18 cellular contexts compared by ENCODE assay signal in genomic region chr9:136489731-136490130, GRCh38. TPM values are rescaled to one million over a fixed set of nuclear protein-coding genes. Genes with fewer than 3 reads are reported as not detected.
DNase-seq lines count a peak whose midpoint lies in the region; ATAC-seq and TF ChIP-seq lines count a peak whose summit lies in the region.
"Had no signal": no experiment of that assay in that cellular context is flagged by ENCODE, and none has a peak within 500 bp of the region (broad histone marks: within the 10 kb centered on the region; RNA-seq: fewer than 3 reads in every experiment).

No MANE protein-coding gene starts in this region.

- H3K36me3 Mint-ChIP-seq in activated CD8-positive, alpha-beta T cell treated with anti-CD3 and anti-CD28 coated beads, Interleukin-2, amount 10 ng/mL, durations not matched to agents 7 days and 5 days (ENCODE audit: low read depth) = no peaks in the 10 kb centered on the region
- H3K36me3 Mint-ChIP-seq in activated CD8-positive, alpha-beta T cell treated with anti-CD3 and anti-CD28 coated beads for 36 hours (ENCODE audit: low read depth) = no peaks in the 10 kb centered on the region
- H3K36me3 Mint-ChIP-seq: CD14-positive monocyte; CD4-positive, alpha-beta memory T cell had no signal

- H3K9me3 ChIP-seq in HEK293 (ENCODE audit: control insufficient read depth, insufficient read depth, low read depth, low read length) = no peaks in the 10 kb centered on the region
- H3K9me3 ChIP-seq: BLaER1 had no signal

- TF ChIP-seq CTCF in activated CD8-positive, alpha-beta T cell treated with anti-CD3 and anti-CD28 coated beads for 36 hours (IDR thresholded peaks at IDR 0.05) = no peak
- no peak for TF ChIP-seq CTCF in HEK293 (tag by site-specific recombination; IDR thresholded peaks at IDR 0.05)

- H3K4me1 ChIP-seq in HEK293 (ENCODE audit: control insufficient read depth, insufficient read depth, low read length) = no peaks in the 10 kb centered on the region

- peak overlapping the region; percentile 26 for H3K27ac Mint-ChIP-seq in activated CD8-positive, alpha-beta T cell treated with anti-CD3 and anti-CD28 coated beads, Interleukin-2, amount 10 ng/mL, durations not matched to agents 7 days and 5 days
- no peak overlapping the region for H3K27ac Mint-ChIP-seq in activated CD8-positive, alpha-beta T cell treated with anti-CD3 and anti-CD28 coated beads for 36 hours
- H3K27ac Mint-ChIP-seq: GM23338, HFFc6 had no signal

- H3K27me3 Mint-ChIP-seq in activated CD8-positive, alpha-beta T cell treated with anti-CD3 and anti-CD28 coated beads, Interleukin-2, amount 10 ng/mL, durations not matched to agents 7 days and 5 days (ENCODE audit: low read depth) = no peaks in the 10 kb centered on the region
- peaks cover 1% of the 10 kb centered on the region for H3K27me3 Mint-ChIP-seq in activated CD8-positive, alpha-beta T cell treated with anti-CD3 and anti-CD28 coated beads for 36 hours
- H3K27me3 Mint-ChIP-seq: CD4-positive, alpha-beta memory T cell had no signal

- no peak for ATAC-seq in activated CD8-positive, alpha-beta T cell treated with anti-CD3 and anti-CD28 coated beads, Interleukin-2, amount 10 ng/mL, durations not matched to agents 7 days and 5 days
- no peak for ATAC-seq in activated CD8-positive, alpha-beta T cell treated with anti-CD3 and anti-CD28 coated beads for 36 hours
- ATAC-seq in left lobe of liver (no peak), sciatic nerve (no peak), HG02588 (IDR thresholded peaks at IDR 0.05; ENCODE audit: unreplicated experiment) (no peak)
- ATAC-seq: GM23338, HepG2 had no signal

- H3K4me3 Mint-ChIP-seq in activated CD8-positive, alpha-beta T cell treated with anti-CD3 and anti-CD28 coated beads, Interleukin-2, amount 10 ng/mL, durations not matched to agents 7 days and 5 days = no peak overlapping the region
- H3K4me3 Mint-ChIP-seq in activated CD8-positive, alpha-beta T cell treated with anti-CD3 and anti-CD28 coated beads for 36 hours = no peak overlapping the region
- H3K4me3 Mint-ChIP-seq: GM23338, HFFc6 had no signal

- peaks cover 5% of the 10 kb centered on the region for H3K4me1 Mint-ChIP-seq in activated CD8-positive, alpha-beta T cell treated with anti-CD3 and anti-CD28 coated beads, Interleukin-2, amount 10 ng/mL, durations not matched to agents 7 days and 5 days (ENCODE audit: low read depth)
- H3K4me1 Mint-ChIP-seq in activated CD8-positive, alpha-beta T cell treated with anti-CD3 and anti-CD28 coated beads for 36 hours (ENCODE audit: low read depth) = peaks cover 2% of the 10 kb centered on the region
- H3K4me1 Mint-ChIP-seq: GM23338 had no signal

- no peak overlapping the region for H3K27ac ChIP-seq in HEK293 (ENCODE audit: extremely low read depth, low read depth, low read length)
- H3K27ac ChIP-seq: BLaER1 had no signal

- no peak overlapping the region for H3K4me3 ChIP-seq in HEK293 (ENCODE audit: low read depth, low read length)
- H3K4me3 ChIP-seq: BLaER1, GM23338 had no signal

- POLR2A ChIA-PET in activated CD8-positive, alpha-beta T cell treated with anti-CD3 and anti-CD28 coated beads, Interleukin-2, amount 10 ng/mL, durations not matched to agents 7 days and 5 days (lab: Charles Lee) = no interaction called here
- POLR2A ChIA-PET in activated CD8-positive, alpha-beta T cell treated with anti-CD3 and anti-CD28 coated beads for 36 hours (lab: Charles Lee) = no interaction called here
- POLR2A ChIA-PET in HEK293 (lab: Yijun Ruan, JAX) = interaction anchor here (2.5 kb wide), 1 partner anchor 135 kb away, joined by 6 read pairs; no protein-coding TSS in a partner anchor

- no peak for DNase-seq in activated CD8-positive, alpha-beta T cell treated with anti-CD3 and anti-CD28 coated beads, Interleukin-2, amount 10 ng/mL, durations not matched to agents 7 days and 5 days
- no peak for DNase-seq in activated CD8-positive, alpha-beta T cell treated with anti-CD3 and anti-CD28 coated beads for 36 hours
- DNase-seq in left lobe of liver (ENCODE audit: low spot score) (peak; percentile 47), sciatic nerve (ENCODE audit: low spot score) (peak; percentile 58), anterior cingulate cortex (lab: John Stamatoyannopoulos, UW) (no peak)
- DNase-seq: 8988T; CD4-positive, alpha-beta memory T cell; DMS153; DMS79; GDM1; HCEC 1CT; HFFc6 had no signal

- no peaks in the 10 kb centered on the region for H3K36me3 ChIP-seq in HEK293 (ENCODE audit: control insufficient read depth in 2 of 2, insufficient read depth in 1 of 2, low read length in 2 of 2)

- intact Hi-C loops in activated CD8-positive, alpha-beta T cell treated with anti-CD3 and anti-CD28 coated beads for 36 hours (cut with micrococcal nuclease) = loop anchor here (10.0 kb wide), 1 partner anchor 45 kb away; no protein-coding TSS in a partner anchor
- intact Hi-C loops in sciatic nerve (cut with DNase I) = loop anchor here (10.0 kb wide), 1 partner anchor 55 kb away; the partner anchor contains the start of gene NOTCH1

- no peaks in the 10 kb centered on the region for H3K9me3 Mint-ChIP-seq in activated CD8-positive, alpha-beta T cell treated with anti-CD3 and anti-CD28 coated beads, Interleukin-2, amount 10 ng/mL, durations not matched to agents 7 days and 5 days (ENCODE audit: insufficient read depth)
- H3K9me3 Mint-ChIP-seq in activated CD8-positive, alpha-beta T cell treated with anti-CD3 and anti-CD28 coated beads for 36 hours = peaks cover 2% of the 10 kb centered on the region
- H3K9me3 Mint-ChIP-seq: CD4-positive, alpha-beta memory T cell; GM23338; HFFc6 had no signal

- CTCF ChIA-PET in activated CD8-positive, alpha-beta T cell treated with anti-CD3 and anti-CD28 coated beads, Interleukin-2, amount 10 ng/mL, durations not matched to agents 7 days and 5 days (lab: Charles Lee) = interaction anchor here (1.0 to 7.2 kb wide), 4 partner anchors 50 to 154 kb away, joined by 4 to 55 read pairs (median 36); no protein-coding TSS in a partner anchor
- CTCF ChIA-PET in activated CD8-positive, alpha-beta T cell treated with anti-CD3 and anti-CD28 coated beads for 36 hours (lab: Charles Lee) = interaction anchor here (1.0 to 8.8 kb wide), 5 partner anchors 31 to 142 kb away, joined by 3 to 93 read pairs (median 5); no protein-coding TSS in a partner anchor
- CTCF ChIA-PET in HEK293 (lab: Yijun Ruan, JAX) = interaction anchor here (0.5 to 9.1 kb wide), 11 partner anchors 10 to 211 kb away, joined by 3 to 360 read pairs (median 11); no protein-coding TSS in a partner anchor

TF ChIP-seq in HEK293, 187 proteins besides CTCF, POLR2A, EP300 and RAD21:
- TF ChIP-seq GLI2 (tag by site-specific recombination; IDR thresholded peaks at IDR 0.05; ENCODE audit: borderline replicate concordance, low read depth) = no peak
- no peak for TF ChIP-seq ZNF157 (tag by site-specific recombination; IDR thresholded peaks at IDR 0.05)
- no peak for TF ChIP-seq PBX3 (CRISPR knock-in tag; IDR thresholded peaks at IDR 0.05)
- no peak for TF ChIP-seq ZNF138 (tag by site-specific recombination; IDR thresholded peaks at IDR 0.05; ENCODE audit: borderline replicate concordance)
- no peak for TF ChIP-seq ZNF791 (tag by site-specific recombination; IDR thresholded peaks at IDR 0.05)
- TF ChIP-seq OSR2 (tag by site-specific recombination; IDR thresholded peaks at IDR 0.05) = no peak
- no peak for TF ChIP-seq ZNF221 (tag by site-specific recombination; IDR thresholded peaks at IDR 0.05; ENCODE audit: borderline replicate concordance)
- peak; percentile 37; the same call in 1 of the 2 replicates for TF ChIP-seq GLIS1 (tag by site-specific recombination; IDR thresholded peaks at IDR 0.05)
- TF ChIP-seq, protein P1, sequence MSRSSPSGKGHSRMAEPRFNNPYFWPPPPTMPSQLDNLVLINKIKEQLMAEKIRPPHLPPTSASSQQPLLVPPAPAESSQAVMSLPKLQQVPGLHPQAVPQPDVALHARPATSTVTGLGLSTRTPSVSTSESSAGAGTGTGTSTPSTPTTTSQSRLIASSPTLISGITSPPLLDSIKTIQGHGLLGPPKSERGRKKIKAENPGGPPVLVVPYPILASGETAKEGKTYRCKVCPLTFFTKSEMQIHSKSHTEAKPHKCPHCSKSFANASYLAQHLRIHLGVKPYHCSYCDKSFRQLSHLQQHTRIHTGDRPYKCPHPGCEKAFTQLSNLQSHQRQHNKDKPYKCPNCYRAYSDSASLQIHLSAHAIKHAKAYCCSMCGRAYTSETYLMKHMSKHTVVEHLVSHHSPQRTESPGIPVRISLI (tag by site-specific recombination; IDR thresholded peaks at IDR 0.05) = 0 out of 2 replicates have a peak, but pooled peaks have one; percentile 68

RNA-seq across cellular contexts. Expression of gene SEC16A, which starts 6.9 kb away (rescaled TPM):
- 10 to 100 TPM; 86.8 to 89.2 TPM for total RNA-seq in activated CD8-positive, alpha-beta T cell treated with anti-CD3 and anti-CD28 coated beads, Interleukin-2, amount 10 ng/mL, durations not matched to agents 7 days and 5 days
- 10 to 100 TPM; 67.9 to 69.8 TPM for total RNA-seq in activated CD8-positive, alpha-beta T cell treated with anti-CD3 and anti-CD28 coated beads for 36 hours
- 71.8 TPM for total RNA-seq in left lobe of liver
- 52.2 TPM for total RNA-seq in sciatic nerve

RNA-seq across cellular contexts. Expression of gene INPP5E, which starts 50.1 kb away (rescaled TPM):
- 10 to 100 TPM; 16.8 to 18.2 TPM for total RNA-seq in activated CD8-positive, alpha-beta T cell treated with anti-CD3 and anti-CD28 coated beads, Interleukin-2, amount 10 ng/mL, durations not matched to agents 7 days and 5 days
- total RNA-seq in activated CD8-positive, alpha-beta T cell treated with anti-CD3 and anti-CD28 coated beads for 36 hours = 10 to 100 TPM; 12.0 to 13.8 TPM
- total RNA-seq in left lobe of liver = 8.8 TPM
- 18.0 TPM for total RNA-seq in sciatic nerve

RNA-seq across cellular contexts. Expression of gene NOTCH1, which starts 56.1 kb away (rescaled TPM):
- 10 to 100 TPM; 86.6 to 94.1 TPM for total RNA-seq in activated CD8-positive, alpha-beta T cell treated with anti-CD3 and anti-CD28 coated beads, Interleukin-2, amount 10 ng/mL, durations not matched to agents 7 days and 5 days
- total RNA-seq in activated CD8-positive, alpha-beta T cell treated with anti-CD3 and anti-CD28 coated beads for 36 hours = 10 to 100 TPM; 45.7 to 47.6 TPM
- total RNA-seq in left lobe of liver = 31.9 TPM
- total RNA-seq in sciatic nerve = 84.2 TPM

Comparison
In these comparisons a context has a peak if more than half of its experiments do, and no peak if none do; other contexts are left out.
1. DNase-seq: peak in left lobe of liver (single experiment) and sciatic nerve (single experiment); none in activated CD8-positive, alpha-beta T cell treated with anti-CD3 and anti-CD28 coated beads, Interleukin-2, amount 10 ng/mL, durations not matched to agents 7 days and 5 days (single experiment), activated CD8-positive, alpha-beta T cell treated with anti-CD3 and anti-CD28 coated beads for 36 hours (single experiment) and anterior cingulate cortex (0 of 58).